Comparison of ENCODE assay signal across 15 cellular contexts in genomic region chrX:78673256-78673655, GRCh38. TPM values are rescaled to one million over a fixed set of nuclear protein-coding genes. Genes with fewer than 3 reads are reported as not detected.
"Had no signal": no experiment of that assay in that cellular context is flagged by ENCODE, and none has a peak within 500 bp of the region (broad histone marks: within the 10 kb centered on the region; RNA-seq: fewer than 3 reads in every experiment).

No MANE protein-coding gene starts in this region.

- ATAC-seq: foreskin keratinocyte, right cardiac atrium had no signal

- DNase-seq: activated CD4-positive, CD25-positive, alpha-beta regulatory T cell treated with anti-CD3 and anti-CD28 coated beads, Interleukin-2, amount 50 U/mL, for 72 hours; activated naive CD4-positive, alpha-beta T cell treated with anti-CD3 and anti-CD28 coated beads for 36 hours; esophagus squamous epithelium; glutamatergic neuron; kidney glomerular epithelial cell; mesendoderm; nucleus accumbens; SW 1271; trophoblast cell had no signal

RNA-seq across cellular contexts. Expression of gene RTL3, which starts 14.1 kb away (rescaled TPM):
- total RNA-seq: activated naive CD4-positive, alpha-beta T cell treated with anti-CD3 and anti-CD28 coated beads for 36 hours; activated T-helper 2 cell treated with anti-CD3 and anti-CD28 coated beads, Interferon-gamma antibody, Interleukin-2, Interleukin-4, amounts not matched to agents 10 μg/mL and 5 μg/mL and 100 μg/mL, durations not matched to agents 14 hours and 24 hours and 36 hours; cardiac muscle cell; foreskin keratinocyte; progenitor cell of endocrine pancreas; smooth muscle cell had no signal
- polyA plus RNA-seq: cardiac muscle cell, foreskin keratinocyte, smooth muscle cell had no signal
